Comparison of ENCODE assay signal across 7 cellular contexts in genomic region chr6:106548926-106549455, GRCh38.
DNase-seq lines count a peak whose midpoint lies in the region; ATAC-seq and TF ChIP-seq lines count a peak whose summit lies in the region.
"Not testable (repeated sequence)": the region's sequence is repeated elsewhere in the genome, so short reads cannot be mapped to it uniquely, and the experiment has no call there.

No MANE protein-coding gene starts in this region.

- H2BK15ac ChIP-seq in mesenchymal stem cell (ENCODE audit: low read depth, poor library complexity, severe bottlenecking), result peak overlapping the region; percentile 80

- H4K91ac ChIP-seq in mesenchymal stem cell (ENCODE audit: low read length), result not testable (repeated sequence)

- not testable (repeated sequence) for ATAC-seq in activated naive CD4-positive, alpha-beta T cell treated with anti-CD3 and anti-CD28 coated beads, Interleukin-2, amount 50 U/mL, for 72 hours; stimulated activated naive B cell treated with anti-CD40 and anti-IgM and Interleukin-4, amounts not matched to agents 10 μg/mL and 1 μg/mL and 100 μg/mL, for 72 hours (replicated peaks)

- not testable (repeated sequence) for TF ChIP-seq CTCF in CD14-positive monocyte (IDR thresholded peaks at IDR 0.05)

- not testable (repeated sequence) for H3K4me3 ChIP-seq in mesenchymal stem cell (ENCODE audit: insufficient read depth in 1 of 2, low read depth in 1 of 2, low read length in 2 of 2)

- not testable (repeated sequence) for H4K8ac ChIP-seq in mesenchymal stem cell (ENCODE audit: low read length)

- not testable (repeated sequence) for H2AFZ ChIP-seq in mesenchymal stem cell (ENCODE audit: low read depth, low read length)

- WGBS in mesenchymal stem cell, result no CpG with 5 or more reads among the region's 6 CpGs

- H2BK12ac ChIP-seq in mesenchymal stem cell (ENCODE audit: low read length in 2 of 2), result peak overlapping the region; percentile 84 to 91

- H3K18ac ChIP-seq in mesenchymal stem cell (ENCODE audit: low read depth in 1 of 2, low read length in 2 of 2), result peak overlapping the region; percentile 52 to 68

- peaks cover 51 to 68% of the 10 kb centered on the region in 2 donors for H3K36me3 Mint-ChIP-seq in CD14-positive monocyte
- peaks cover 25% of the 10 kb centered on the region for H3K36me3 Mint-ChIP-seq in IgD-negative memory B cell
- peaks cover 72% of the 10 kb centered on the region for H3K36me3 Mint-ChIP-seq in activated CD4-positive, alpha-beta memory T cell treated with anti-CD3 and anti-CD28 coated beads for 36 hours
- H3K36me3 Mint-ChIP-seq in activated naive CD4-positive, alpha-beta T cell treated with anti-CD3 and anti-CD28 coated beads, Interleukin-2, amount 50 U/mL, for 72 hours, result peaks cover 45 to 66% of the 10 kb centered on the region in 2 donors
- peaks cover 76% of the 10 kb centered on the region for H3K36me3 Mint-ChIP-seq in dendritic cell treated with granulocyte-macrophage colony-stimulating factor and Interleukin-4, amounts not matched to agents 40 ng/mL and 50 ng/mL, for 4 days (ENCODE audit: low read depth)
- peaks cover 18 to 39% of the 10 kb centered on the region in 2 donors for H3K36me3 Mint-ChIP-seq in stimulated activated naive B cell treated with anti-CD40 and anti-IgM and Interleukin-4, amounts not matched to agents 10 μg/mL and 1 μg/mL and 100 μg/mL, for 72 hours

- H3K9me3 Mint-ChIP-seq in CD14-positive monocyte; IgD-negative memory B cell; activated CD4-positive, alpha-beta memory T cell treated with anti-CD3 and anti-CD28 coated beads for 36 hours; activated naive CD4-positive, alpha-beta T cell treated with anti-CD3 and anti-CD28 coated beads, Interleukin-2, amount 50 U/mL, for 72 hours; dendritic cell treated with granulocyte-macrophage colony-stimulating factor and Interleukin-4, amounts not matched to agents 40 ng/mL and 50 ng/mL, for 4 days; stimulated activated naive B cell treated with anti-CD40 and anti-IgM and Interleukin-4, amounts not matched to agents 10 μg/mL and 1 μg/mL and 100 μg/mL, for 72 hours: not testable (repeated sequence)

- CTCF ChIA-PET in activated CD4-positive, alpha-beta memory T cell treated with anti-CD3 and anti-CD28 coated beads for 36 hours (lab: Charles Lee), result interaction anchor here (0.6 to 0.7 kb wide), 2 partner anchors 17 to 37 kb away, joined by 3 read pairs; no protein-coding TSS in a partner anchor

- H2BK5ac ChIP-seq in mesenchymal stem cell (ENCODE audit: low read depth, low read length, poor library complexity, severe bottlenecking), result not testable (repeated sequence)

- intact Hi-C loops in CD14-positive monocyte (cut with micrococcal nuclease), result loop anchor here (5.0 kb wide), 1 partner anchor 37 kb away; no protein-coding TSS in a partner anchor
- intact Hi-C loops in activated CD4-positive, alpha-beta memory T cell treated with anti-CD3 and anti-CD28 coated beads for 36 hours (cut with micrococcal nuclease); dendritic cell treated with granulocyte-macrophage colony-stimulating factor and Interleukin-4, amounts not matched to agents 40 ng/mL and 50 ng/mL, for 4 days (cut with micrococcal nuclease): not testable (repeated sequence)

- not testable (repeated sequence) for H3K4ac ChIP-seq in mesenchymal stem cell (ENCODE audit: low read depth in 1 of 2, low read length in 2 of 2)

- H3K36me3 ChIP-seq in mesenchymal stem cell (ENCODE audit: control insufficient read depth in 1 of 2, insufficient read depth in 2 of 2, low read depth in 1 of 2, low read length in 2 of 2), result peaks cover 0 to 56% of the 10 kb centered on the region in 2 experiments

- H3K79me1 ChIP-seq in mesenchymal stem cell (replicated peaks; ENCODE audit: low read length, poor library complexity, severe bottlenecking), result not testable (repeated sequence)

- not testable (repeated sequence) for H2BK120ac ChIP-seq in mesenchymal stem cell (ENCODE audit: low read depth, low read length)

- not testable (repeated sequence) for H3K4me1 ChIP-seq in mesenchymal stem cell (ENCODE audit: control insufficient read depth, insufficient read depth, low read depth, low read length)

- not testable (repeated sequence) for DNase-seq in CD14-positive monocyte (ENCODE audit: low spot score); activated CD4-positive, alpha-beta memory T cell treated with anti-CD3 and anti-CD28 coated beads for 36 hours; activated naive CD4-positive, alpha-beta T cell treated with anti-CD3 and anti-CD28 coated beads, Interleukin-2, amount 50 U/mL, for 72 hours (ENCODE audit: low spot score in 2 of 2); mesenchymal stem cell; stimulated activated naive B cell treated with anti-CD40 and anti-IgM and Interleukin-4, amounts not matched to agents 10 μg/mL and 1 μg/mL and 100 μg/mL, for 72 hours

- H3K14ac ChIP-seq in mesenchymal stem cell (ENCODE audit: low read length in 2 of 2), result not testable (repeated sequence)

- H3K4me2 ChIP-seq in mesenchymal stem cell (ENCODE audit: low read length, poor library complexity, severe bottlenecking), result not testable (repeated sequence)

- peak overlapping the region; percentile 61 for H2AK5ac ChIP-seq in mesenchymal stem cell (ENCODE audit: low read length, severe bottlenecking)

- not testable (repeated sequence) for H3K27ac ChIP-seq in mesenchymal stem cell (ENCODE audit: low read length, poor library complexity, severe bottlenecking)

- H3K23ac ChIP-seq in mesenchymal stem cell (ENCODE audit: low read length in 2 of 2), result not testable (repeated sequence)

- H3K9me3 ChIP-seq in mesenchymal stem cell (ENCODE audit: control insufficient read depth, low read length), result not testable (repeated sequence)

- H3K27ac Mint-ChIP-seq in CD14-positive monocyte (peak overlapping the region in 6 of 7 donors; percentile 54 to 90 (median 79)), IgD-negative memory B cell (peak overlapping the region in 2 of 3 donors; percentile 85 to 93)
- H3K27ac Mint-ChIP-seq in activated CD4-positive, alpha-beta memory T cell treated with anti-CD3 and anti-CD28 coated beads for 36 hours, result peak overlapping the region; percentile 38
- peak overlapping the region; percentile 55 to 79 for H3K27ac Mint-ChIP-seq in activated naive CD4-positive, alpha-beta T cell treated with anti-CD3 and anti-CD28 coated beads, Interleukin-2, amount 50 U/mL, for 72 hours
- peak overlapping the region; percentile 95 for H3K27ac Mint-ChIP-seq in dendritic cell treated with granulocyte-macrophage colony-stimulating factor and Interleukin-4, amounts not matched to agents 40 ng/mL and 50 ng/mL, for 4 days
- H3K27ac Mint-ChIP-seq in stimulated activated naive B cell treated with anti-CD40 and anti-IgM and Interleukin-4, amounts not matched to agents 10 μg/mL and 1 μg/mL and 100 μg/mL, for 72 hours, result peak overlapping the region; percentile 79

- H3K27me3 ChIP-seq in mesenchymal stem cell (ENCODE audit: control insufficient read depth in 1 of 2, insufficient read depth in 1 of 2, low read length in 2 of 2), result not testable (repeated sequence)

- not testable (repeated sequence) for H3K9ac ChIP-seq in mesenchymal stem cell (ENCODE audit: low read length)

- not testable (repeated sequence) for H3K4me3 Mint-ChIP-seq in CD14-positive monocyte; activated CD4-positive, alpha-beta memory T cell treated with anti-CD3 and anti-CD28 coated beads for 36 hours; dendritic cell treated with granulocyte-macrophage colony-stimulating factor and Interleukin-4, amounts not matched to agents 40 ng/mL and 50 ng/mL, for 4 days; stimulated activated naive B cell treated with anti-CD40 and anti-IgM and Interleukin-4, amounts not matched to agents 10 μg/mL and 1 μg/mL and 100 μg/mL, for 72 hours
- H3K4me3 Mint-ChIP-seq in IgD-negative memory B cell, result peak overlapping the region in 1 of 4 donors; percentile 39

- POLR2A ChIA-PET in activated CD4-positive, alpha-beta memory T cell treated with anti-CD3 and anti-CD28 coated beads for 36 hours (lab: Charles Lee), result interaction anchor here (1.0 kb wide), 1 partner anchor 29 kb away, joined by 3 read pairs; no protein-coding TSS in a partner anchor

- peaks cover 66% of the 10 kb centered on the region for H3K4me1 Mint-ChIP-seq in CD14-positive monocyte
- H3K4me1 Mint-ChIP-seq in IgD-negative memory B cell, result peaks cover 31 to 36% (median 34%) of the 10 kb centered on the region in 3 donors
- H3K4me1 Mint-ChIP-seq in activated CD4-positive, alpha-beta memory T cell treated with anti-CD3 and anti-CD28 coated beads for 36 hours (ENCODE audit: low read depth), result peaks cover 65% of the 10 kb centered on the region
- H3K4me1 Mint-ChIP-seq in dendritic cell treated with granulocyte-macrophage colony-stimulating factor and Interleukin-4, amounts not matched to agents 40 ng/mL and 50 ng/mL, for 4 days (ENCODE audit: low read depth), result peaks cover 62% of the 10 kb centered on the region
- peaks cover 15 to 27% of the 10 kb centered on the region in 2 donors for H3K4me1 Mint-ChIP-seq in stimulated activated naive B cell treated with anti-CD40 and anti-IgM and Interleukin-4, amounts not matched to agents 10 μg/mL and 1 μg/mL and 100 μg/mL, for 72 hours

- H3K27me3 Mint-ChIP-seq in CD14-positive monocyte (ENCODE audit: low read depth in 3 of 3); IgD-negative memory B cell; activated CD4-positive, alpha-beta memory T cell treated with anti-CD3 and anti-CD28 coated beads for 36 hours; dendritic cell treated with granulocyte-macrophage colony-stimulating factor and Interleukin-4, amounts not matched to agents 40 ng/mL and 50 ng/mL, for 4 days; stimulated activated naive B cell treated with anti-CD40 and anti-IgM and Interleukin-4, amounts not matched to agents 10 μg/mL and 1 μg/mL and 100 μg/mL, for 72 hours: not testable (repeated sequence)

Comparison
In these comparisons a context has a peak if more than half of its experiments do, and no peak if none do; other contexts are left out.
1. H3K27ac Mint-ChIP-seq: peak in every context shown above with its lines; median percentile 95 in dendritic cell treated with granulocyte-macrophage colony-stimulating factor and Interleukin-4, amounts not matched to agents 40 ng/mL and 50 ng/mL, for 4 days; 89 in IgD-negative memory B cell; 79 in CD14-positive monocyte; 79 in stimulated activated naive B cell treated with anti-CD40 and anti-IgM and Interleukin-4, amounts not matched to agents 10 μg/mL and 1 μg/mL and 100 μg/mL, for 72 hours; 67 in activated naive CD4-positive, alpha-beta T cell treated with anti-CD3 and anti-CD28 coated beads, Interleukin-2, amount 50 U/mL, for 72 hours; 38 in activated CD4-positive, alpha-beta memory T cell treated with anti-CD3 and anti-CD28 coated beads for 36 hours.